Comparison of ENCODE assay signal across 1 cellular context in the genomic region with DNA sequence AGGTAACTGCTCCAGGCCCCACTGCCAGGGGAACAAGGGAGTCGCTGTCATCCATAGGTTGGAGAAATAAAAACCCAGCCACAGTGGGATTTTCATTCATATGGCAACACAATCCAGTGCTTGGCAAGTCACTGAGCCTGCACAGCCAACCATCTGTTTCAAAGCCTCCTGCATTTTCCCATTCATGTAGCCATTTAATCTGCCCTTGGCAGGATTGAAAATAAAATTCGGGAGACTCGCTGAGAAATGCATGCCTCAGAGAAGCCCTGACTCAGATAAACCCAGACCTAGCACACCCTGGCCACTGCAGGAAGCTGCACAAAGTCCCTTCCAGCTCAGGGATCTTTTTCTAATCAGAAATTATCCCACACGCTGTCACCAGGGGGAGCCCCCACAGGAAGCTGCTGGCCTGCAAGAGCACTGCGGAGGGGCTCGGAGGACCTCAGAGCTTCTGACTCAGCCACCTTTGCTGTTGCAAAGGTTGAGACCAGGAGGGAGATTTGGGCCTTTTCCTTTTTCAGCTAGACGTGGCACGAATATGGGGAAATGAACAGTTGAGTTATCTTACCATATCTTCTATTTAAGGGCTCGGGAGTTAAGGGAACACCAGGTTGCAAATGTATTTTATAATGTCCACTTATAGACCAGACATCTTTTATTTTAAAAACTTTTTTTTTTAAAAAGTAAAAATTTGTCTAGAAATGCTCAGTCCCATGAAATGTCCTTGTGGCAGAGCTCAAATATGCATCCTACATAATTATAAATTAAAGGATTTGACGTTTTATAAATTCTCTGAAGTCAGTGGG.
TF ChIP-seq lines count a peak whose summit lies in the region.

No MANE protein-coding gene starts in this region.

TF ChIP-seq in HEK293, 187 proteins besides CTCF, POLR2A, EP300 and RAD21 (continued from another document):
- TF ChIP-seq, protein P1, sequence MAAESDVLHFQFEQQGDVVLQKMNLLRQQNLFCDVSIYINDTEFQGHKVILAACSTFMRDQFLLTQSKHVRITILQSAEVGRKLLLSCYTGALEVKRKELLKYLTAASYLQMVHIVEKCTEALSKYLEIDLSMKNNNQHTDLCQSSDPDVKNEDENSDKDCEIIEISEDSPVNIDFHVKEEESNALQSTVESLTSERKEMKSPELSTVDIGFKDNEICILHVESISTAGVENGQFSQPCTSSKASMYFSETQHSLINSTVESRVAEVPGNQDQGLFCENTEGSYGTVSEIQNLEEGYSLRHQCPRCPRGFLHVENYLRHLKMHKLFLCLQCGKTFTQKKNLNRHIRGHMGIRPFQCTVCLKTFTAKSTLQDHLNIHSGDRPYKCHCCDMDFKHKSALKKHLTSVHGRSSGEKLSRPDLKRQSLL (tag by site-specific recombination; IDR thresholded peaks at IDR 0.05), result no peak
